ENCODE assay signal across 23 cellular contexts in genomic region chr19:40580619-40581018, GRCh38. TPM values are rescaled to one million over a fixed set of nuclear protein-coding genes. Genes with fewer than 3 reads are reported as not detected.
DNase-seq lines count a peak whose midpoint lies in the region; ATAC-seq and TF ChIP-seq lines count a peak whose summit lies in the region.
"Had no signal": no experiment of that assay in that cellular context is flagged by ENCODE, and none has a peak within 500 bp of the region (broad histone marks: within the 10 kb centered on the region; RNA-seq: fewer than 3 reads in every experiment).

No MANE protein-coding gene starts in this region.

- TF ChIP-seq POLR2A in upper lobe of left lung (IDR thresholded peaks at IDR 0.05) = no peak

- peaks cover 5 to 68% (median 43%) of the 10 kb centered on the region in 4 donors for H3K36me3 ChIP-seq in upper lobe of left lung

- TF ChIP-seq CTCF in CD14-positive monocyte (IDR thresholded peaks at IDR 0.05) (no peak), neural crest cell (conservative IDR thresholded peaks at IDR 0.05) (no peak), upper lobe of left lung (IDR thresholded peaks at IDR 0.05) (no peak)

- H3K9me3 Mint-ChIP-seq in CD14-positive monocyte (peaks cover 0 to 3% (median 0%) of the 10 kb centered on the region in 7 donors), neural crest cell (no peaks in the 10 kb centered on the region)
- H3K9me3 Mint-ChIP-seq in dendritic cell treated with granulocyte-macrophage colony-stimulating factor and Interleukin-4, amounts not matched to agents 40 ng/mL and 50 ng/mL, for 4 days = no peaks in the 10 kb centered on the region
- H3K9me3 Mint-ChIP-seq: HFFc6 had no signal

- H3K9me3 ChIP-seq in upper lobe of left lung = no peaks in the 10 kb centered on the region
- H3K9me3 ChIP-seq: Caco-2, Peyer's patch, SJCRH30 had no signal

- no peak overlapping the region for H3K4me3 ChIP-seq in upper lobe of left lung
- H3K4me3 ChIP-seq: GM12878, Peyer's patch, SJCRH30 had no signal

- peaks cover 67% of the 10 kb centered on the region for H3K4me1 Mint-ChIP-seq in CD14-positive monocyte
- peaks cover 68% of the 10 kb centered on the region for H3K4me1 Mint-ChIP-seq in dendritic cell treated with granulocyte-macrophage colony-stimulating factor and Interleukin-4, amounts not matched to agents 40 ng/mL and 50 ng/mL, for 4 days (ENCODE audit: low read depth)
- H3K4me1 Mint-ChIP-seq in neural crest cell = peaks cover 33% of the 10 kb centered on the region

- H3K27me3 Mint-ChIP-seq in CD14-positive monocyte (ENCODE audit: low read depth in 3 of 3) (peaks cover 0 to 3% (median 1%) of the 10 kb centered on the region in 3 donors), neural crest cell (ENCODE audit: low read depth) (no peaks in the 10 kb centered on the region)
- no peaks in the 10 kb centered on the region for H3K27me3 Mint-ChIP-seq in dendritic cell treated with granulocyte-macrophage colony-stimulating factor and Interleukin-4, amounts not matched to agents 40 ng/mL and 50 ng/mL, for 4 days
- H3K27me3 Mint-ChIP-seq: B cell; CD4-positive, alpha-beta memory T cell had no signal

- in situ Hi-C loops in KBM-7 (cut with MboI; ENCODE audit: low pct_unique_long_range_greater_than_20kb, low sequenced_read_pairs) = no loop called here

- peak overlapping the region; percentile 64 to 69 for H3K4me3 Mint-ChIP-seq in CD14-positive monocyte
- peak overlapping the region; percentile 61 for H3K4me3 Mint-ChIP-seq in dendritic cell treated with granulocyte-macrophage colony-stimulating factor and Interleukin-4, amounts not matched to agents 40 ng/mL and 50 ng/mL, for 4 days
- peak overlapping the region; percentile 76 for H3K4me3 Mint-ChIP-seq in neural crest cell
- H3K4me3 Mint-ChIP-seq: B cell, HFFc6 had no signal

- H3K27ac Mint-ChIP-seq in CD14-positive monocyte (peak overlapping the region; percentile 95 to 100 (median 99)), neural crest cell (ENCODE audit: unreplicated experiment) (no peak overlapping the region)
- peak overlapping the region; percentile 87 for H3K27ac Mint-ChIP-seq in dendritic cell treated with granulocyte-macrophage colony-stimulating factor and Interleukin-4, amounts not matched to agents 40 ng/mL and 50 ng/mL, for 4 days
- H3K27ac Mint-ChIP-seq: B cell, HFFc6 had no signal

- peaks cover 56 to 64% of the 10 kb centered on the region in 2 donors for H3K36me3 Mint-ChIP-seq in CD14-positive monocyte
- H3K36me3 Mint-ChIP-seq in dendritic cell treated with granulocyte-macrophage colony-stimulating factor and Interleukin-4, amounts not matched to agents 40 ng/mL and 50 ng/mL, for 4 days (ENCODE audit: low read depth) = peaks cover 77% of the 10 kb centered on the region
- no peaks in the 10 kb centered on the region for H3K36me3 Mint-ChIP-seq in neural crest cell (ENCODE audit: low read depth)

- H3K4me1 ChIP-seq in upper lobe of left lung = peaks cover 15 to 24% (median 19%) of the 10 kb centered on the region in 4 donors
- H3K4me1 ChIP-seq: SJCRH30 had no signal

- peak overlapping the region; percentile 72 to 85 (median 83) for H3K27ac ChIP-seq in upper lobe of left lung
- H3K27ac ChIP-seq: KMS-11, Peyer's patch, SJCRH30 had no signal

- 100% methylated on average over 12 to 13 of the region's 13 CpGs for WGBS in upper lobe of left lung, 2 donors

- no peaks in the 10 kb centered on the region for H3K27me3 ChIP-seq in upper lobe of left lung
- H3K27me3 ChIP-seq: Peyer's patch, SJCRH30 had no signal

- TF ChIP-seq EP300 in upper lobe of left lung (IDR thresholded peaks at IDR 0.05) = no peak

- intact Hi-C loops in CD14-positive monocyte (cut with micrococcal nuclease) = no loop called here
- intact Hi-C loops in dendritic cell treated with granulocyte-macrophage colony-stimulating factor and Interleukin-4, amounts not matched to agents 40 ng/mL and 50 ng/mL, for 4 days (cut with micrococcal nuclease) = no loop called here

- ATAC-seq in upper lobe of left lung (ENCODE audit: low FRiP score in 2 of 2) = no peak
- ATAC-seq: GM12878 had no signal

- DNase-seq in CD14-positive monocyte (ENCODE audit: low spot score) (no peak), neural crest cell (ENCODE audit: low read depth, low spot score) (no peak), upper lobe of left lung (no peak), KBM-7 (no peak), NK-92 (lab: John Stamatoyannopoulos, UW; ENCODE audit: unreplicated experiment) (no peak)
- DNase-seq in stimulated activated naive CD4-positive, alpha-beta T cell (lab: John Stamatoyannopoulos, UW) = no peak
- DNase-seq: Caco-2; CD4-positive, alpha-beta memory T cell; DMS 273 treated with DMSO at 0.1 percent for 48 hours; DND-41; H7; HFFc6; NCI-H1105 treated with DMSO at 0.1 percent for 48 hours; NCI-H2029 treated with DMSO at 0.1 percent for 48 hours; NCI-H226; NCI-H524; NCI-H774; Peyer's patch; SJCRH30 had no signal

RNA-seq across cellular contexts. Expression of gene SHKBP1, which starts 3.9 kb away (rescaled TPM):
- 100 to 1,000 TPM; 234 to 284 TPM for polyA plus RNA-seq in CD14-positive monocyte
- 72.0 and 76.3 TPM in 2 replicates for total RNA-seq in neural crest cell
- total RNA-seq in upper lobe of left lung = 100 to 1,000 TPM in 2 of 6 donors, 10 to 100 TPM in 4; 60.6 to 232 (median 90.2) TPM

RNA-seq across cellular contexts. Expression of gene LTBP4, which starts 20.6 kb away (rescaled TPM):
- polyA plus RNA-seq in CD14-positive monocyte = 1 to 10 TPM; 3.8 to 8.0 TPM
- total RNA-seq in neural crest cell = 125 TPM in 2 replicates
- total RNA-seq in upper lobe of left lung = 100 to 1,000 TPM; 125 to 541 (median 401) TPM
